In genomic region chr3:180275176-180275575, GRCh38 we compare ENCODE assay signal across 17 cellular contexts.
"Had no signal": no experiment of that assay in that cellular context is flagged by ENCODE, and none has a peak within 500 bp of the region (broad histone marks: within the 10 kb centered on the region; RNA-seq: fewer than 3 reads in every experiment).

No MANE protein-coding gene starts in this region.

- DNase-seq: activated CD4-positive, alpha-beta memory T cell treated with anti-CD3 and anti-CD28 coated beads for 36 hours; activated CD4-positive, alpha-beta T cell treated with anti-CD3 and anti-CD28 coated beads for 4 hours; activated naive CD8-positive, alpha-beta T cell treated with anti-CD3 and anti-CD28 coated beads for 36 hours; activated T-cell treated with anti-CD3 and anti-CD28 coated beads for 4 hours; body of pancreas; central memory CD4-positive, alpha-beta T cell; dorsolateral prefrontal cortex; gastrocnemius medialis; heart left ventricle; left ventricle myocardium inferior; naive thymus-derived CD8-positive, alpha-beta T cell; posterior cingulate gyrus; stimulated activated CD8-positive, alpha-beta memory T cell treated with anti-CD3 and anti-CD28 coated beads, Interleukin-4, amount 100 ng/mL, for 48 hours; stimulated activated naive CD4-positive, alpha-beta T cell; thyroid gland; uterus had no signal

- H3K27me3 Mint-ChIP-seq: activated CD4-positive, alpha-beta memory T cell treated with anti-CD3 and anti-CD28 coated beads for 36 hours; activated naive CD8-positive, alpha-beta T cell treated with anti-CD3 and anti-CD28 coated beads for 36 hours had no signal

- H3K27ac Mint-ChIP-seq: activated CD4-positive, alpha-beta memory T cell treated with anti-CD3 and anti-CD28 coated beads for 36 hours; activated naive CD8-positive, alpha-beta T cell treated with anti-CD3 and anti-CD28 coated beads for 36 hours; memory B cell had no signal

- H3K27me3 ChIP-seq: body of pancreas, dorsolateral prefrontal cortex, gastrocnemius medialis, heart left ventricle, thyroid gland, uterus had no signal

- H3K9me3 ChIP-seq: body of pancreas, gastrocnemius medialis, thyroid gland, uterus had no signal

- H3K4me3 ChIP-seq: body of pancreas, dorsolateral prefrontal cortex, gastrocnemius medialis, heart left ventricle, left ventricle myocardium inferior, thyroid gland, uterus had no signal

- ATAC-seq: body of pancreas; gastrocnemius medialis; heart left ventricle; naive thymus-derived CD8-positive, alpha-beta T cell had no signal

- H3K4me3 Mint-ChIP-seq: activated CD4-positive, alpha-beta memory T cell treated with anti-CD3 and anti-CD28 coated beads for 36 hours; activated naive CD8-positive, alpha-beta T cell treated with anti-CD3 and anti-CD28 coated beads for 36 hours; memory B cell; naive thymus-derived CD8-positive, alpha-beta T cell had no signal

- H3K27ac ChIP-seq: body of pancreas, dorsolateral prefrontal cortex, gastrocnemius medialis, heart left ventricle, left ventricle myocardium inferior, thyroid gland, uterus had no signal

- H3K4me1 ChIP-seq: gastrocnemius medialis, left ventricle myocardium inferior, thyroid gland, uterus had no signal

- H3K36me3 ChIP-seq: gastrocnemius medialis, heart left ventricle, left ventricle myocardium inferior, thyroid gland, uterus had no signal

- H3K4me1 Mint-ChIP-seq: activated naive CD8-positive, alpha-beta T cell treated with anti-CD3 and anti-CD28 coated beads for 36 hours; naive thymus-derived CD8-positive, alpha-beta T cell had no signal

- H3K36me3 Mint-ChIP-seq: activated CD4-positive, alpha-beta memory T cell treated with anti-CD3 and anti-CD28 coated beads for 36 hours; activated naive CD8-positive, alpha-beta T cell treated with anti-CD3 and anti-CD28 coated beads for 36 hours had no signal
